Comparison of ENCODE assay signal across 1 cellular context in genomic region chr3:188026191-188026968, GRCh38.
TF ChIP-seq lines count a peak whose summit lies in the region.

No MANE protein-coding gene starts in this region.

TF ChIP-seq in HepG2, 621 proteins besides CTCF, POLR2A, EP300 and RAD21 (continued from another document and continues in another):
- TF ChIP-seq, protein P1, sequence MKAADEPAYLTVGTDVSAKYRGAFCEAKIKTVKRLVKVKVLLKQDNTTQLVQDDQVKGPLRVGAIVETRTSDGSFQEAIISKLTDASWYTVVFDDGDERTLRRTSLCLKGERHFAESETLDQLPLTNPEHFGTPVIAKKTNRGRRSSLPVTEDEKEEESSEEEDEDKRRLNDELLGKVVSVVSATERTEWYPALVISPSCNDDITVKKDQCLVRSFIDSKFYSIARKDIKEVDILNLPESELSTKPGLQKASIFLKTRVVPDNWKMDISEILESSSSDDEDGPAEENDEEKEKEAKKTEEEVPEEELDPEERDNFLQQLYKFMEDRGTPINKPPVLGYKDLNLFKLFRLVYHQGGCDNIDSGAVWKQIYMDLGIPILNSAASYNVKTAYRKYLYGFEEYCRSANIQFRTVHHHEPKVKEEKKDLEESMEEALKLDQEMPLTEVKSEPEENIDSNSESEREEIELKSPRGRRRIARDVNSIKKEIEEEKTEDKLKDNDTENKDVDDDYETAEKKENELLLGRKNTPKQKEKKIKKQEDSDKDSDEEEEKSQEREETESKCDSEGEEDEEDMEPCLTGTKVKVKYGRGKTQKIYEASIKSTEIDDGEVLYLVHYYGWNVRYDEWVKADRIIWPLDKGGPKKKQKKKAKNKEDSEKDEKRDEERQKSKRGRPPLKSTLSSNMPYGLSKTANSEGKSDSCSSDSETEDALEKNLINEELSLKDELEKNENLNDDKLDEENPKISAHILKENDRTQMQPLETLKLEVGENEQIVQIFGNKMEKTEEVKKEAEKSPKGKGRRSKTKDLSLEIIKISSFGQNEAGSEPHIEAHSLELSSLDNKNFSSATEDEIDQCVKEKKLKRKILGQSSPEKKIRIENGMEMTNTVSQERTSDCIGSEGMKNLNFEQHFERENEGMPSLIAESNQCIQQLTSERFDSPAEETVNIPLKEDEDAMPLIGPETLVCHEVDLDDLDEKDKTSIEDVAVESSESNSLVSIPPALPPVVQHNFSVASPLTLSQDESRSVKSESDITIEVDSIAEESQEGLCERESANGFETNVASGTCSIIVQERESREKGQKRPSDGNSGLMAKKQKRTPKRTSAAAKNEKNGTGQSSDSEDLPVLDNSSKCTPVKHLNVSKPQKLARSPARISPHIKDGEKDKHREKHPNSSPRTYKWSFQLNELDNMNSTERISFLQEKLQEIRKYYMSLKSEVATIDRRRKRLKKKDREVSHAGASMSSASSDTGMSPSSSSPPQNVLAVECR (CRISPR knock-in tag; IDR thresholded peaks at IDR 0.05; ENCODE audit: borderline replicate concordance), result peak; percentile 34; the same call in 1 of the 2 replicates
- TF ChIP-seq ZNF431 (CRISPR knock-in tag; IDR thresholded peaks at IDR 0.05; ENCODE audit: borderline replicate concordance, low read depth), result no peak
- TF ChIP-seq ZNF136 (CRISPR knock-in tag; IDR thresholded peaks at IDR 0.05; ENCODE audit: low read depth), result no peak; the same call in 1 of the 2 replicates
- TF ChIP-seq SKI (IDR thresholded peaks at IDR 0.05; ENCODE audit: partially characterized antibody), result peak; percentile 73
- no peak for TF ChIP-seq ZNF33B (CRISPR knock-in tag; IDR thresholded peaks at IDR 0.05)
- peak; percentile 93 for TF ChIP-seq NCOR1 (IDR thresholded peaks at IDR 0.05; ENCODE audit: borderline replicate concordance, low read length)
- TF ChIP-seq, protein P2, sequence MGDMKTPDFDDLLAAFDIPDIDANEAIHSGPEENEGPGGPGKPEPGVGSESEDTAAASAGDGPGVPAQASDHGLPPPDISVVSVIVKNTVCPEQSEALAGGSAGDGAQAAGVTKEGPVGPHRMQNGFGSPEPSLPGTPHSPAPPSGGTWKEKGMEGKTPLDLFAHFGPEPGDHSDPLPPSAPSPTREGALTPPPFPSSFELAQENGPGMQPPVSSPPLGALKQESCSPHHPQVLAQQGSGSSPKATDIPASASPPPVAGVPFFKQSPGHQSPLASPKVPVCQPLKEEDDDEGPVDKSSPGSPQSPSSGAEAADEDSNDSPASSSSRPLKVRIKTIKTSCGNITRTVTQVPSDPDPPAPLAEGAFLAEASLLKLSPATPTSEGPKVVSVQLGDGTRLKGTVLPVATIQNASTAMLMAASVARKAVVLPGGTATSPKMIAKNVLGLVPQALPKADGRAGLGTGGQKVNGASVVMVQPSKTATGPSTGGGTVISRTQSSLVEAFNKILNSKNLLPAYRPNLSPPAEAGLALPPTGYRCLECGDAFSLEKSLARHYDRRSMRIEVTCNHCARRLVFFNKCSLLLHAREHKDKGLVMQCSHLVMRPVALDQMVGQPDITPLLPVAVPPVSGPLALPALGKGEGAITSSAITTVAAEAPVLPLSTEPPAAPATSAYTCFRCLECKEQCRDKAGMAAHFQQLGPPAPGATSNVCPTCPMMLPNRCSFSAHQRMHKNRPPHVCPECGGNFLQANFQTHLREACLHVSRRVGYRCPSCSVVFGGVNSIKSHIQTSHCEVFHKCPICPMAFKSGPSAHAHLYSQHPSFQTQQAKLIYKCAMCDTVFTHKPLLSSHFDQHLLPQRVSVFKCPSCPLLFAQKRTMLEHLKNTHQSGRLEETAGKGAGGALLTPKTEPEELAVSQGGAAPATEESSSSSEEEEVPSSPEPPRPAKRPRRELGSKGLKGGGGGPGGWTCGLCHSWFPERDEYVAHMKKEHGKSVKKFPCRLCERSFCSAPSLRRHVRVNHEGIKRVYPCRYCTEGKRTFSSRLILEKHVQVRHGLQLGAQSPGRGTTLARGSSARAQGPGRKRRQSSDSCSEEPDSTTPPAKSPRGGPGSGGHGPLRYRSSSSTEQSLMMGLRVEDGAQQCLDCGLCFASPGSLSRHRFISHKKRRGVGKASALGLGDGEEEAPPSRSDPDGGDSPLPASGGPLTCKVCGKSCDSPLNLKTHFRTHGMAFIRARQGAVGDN (CRISPR knock-in tag; IDR thresholded peaks at IDR 0.05), result peak; percentile 17; the same call in 1 of the 2 replicates
- TF ChIP-seq ZFP36L2 (CRISPR knock-in tag; IDR thresholded peaks at IDR 0.05), result no peak
- TF ChIP-seq ELF3 (CRISPR knock-in tag; IDR thresholded peaks at IDR 0.05), result no peak; the same call in 1 of the 2 replicates
- no peak for TF ChIP-seq AKAP8 (CRISPR knock-in tag; IDR thresholded peaks at IDR 0.05)
- TF ChIP-seq ZNF234 (CRISPR knock-in tag; conservative IDR thresholded peaks at IDR 0.05), result no peak
- TF ChIP-seq XRCC5 (optimal IDR thresholded peaks at IDR 0.05; ENCODE audit: low read length), result no peak
- peak; percentile 42; the same call in 1 of the 2 replicates for TF ChIP-seq ARNTL (CRISPR knock-in tag; IDR thresholded peaks at IDR 0.05)
- TF ChIP-seq, protein P3, sequence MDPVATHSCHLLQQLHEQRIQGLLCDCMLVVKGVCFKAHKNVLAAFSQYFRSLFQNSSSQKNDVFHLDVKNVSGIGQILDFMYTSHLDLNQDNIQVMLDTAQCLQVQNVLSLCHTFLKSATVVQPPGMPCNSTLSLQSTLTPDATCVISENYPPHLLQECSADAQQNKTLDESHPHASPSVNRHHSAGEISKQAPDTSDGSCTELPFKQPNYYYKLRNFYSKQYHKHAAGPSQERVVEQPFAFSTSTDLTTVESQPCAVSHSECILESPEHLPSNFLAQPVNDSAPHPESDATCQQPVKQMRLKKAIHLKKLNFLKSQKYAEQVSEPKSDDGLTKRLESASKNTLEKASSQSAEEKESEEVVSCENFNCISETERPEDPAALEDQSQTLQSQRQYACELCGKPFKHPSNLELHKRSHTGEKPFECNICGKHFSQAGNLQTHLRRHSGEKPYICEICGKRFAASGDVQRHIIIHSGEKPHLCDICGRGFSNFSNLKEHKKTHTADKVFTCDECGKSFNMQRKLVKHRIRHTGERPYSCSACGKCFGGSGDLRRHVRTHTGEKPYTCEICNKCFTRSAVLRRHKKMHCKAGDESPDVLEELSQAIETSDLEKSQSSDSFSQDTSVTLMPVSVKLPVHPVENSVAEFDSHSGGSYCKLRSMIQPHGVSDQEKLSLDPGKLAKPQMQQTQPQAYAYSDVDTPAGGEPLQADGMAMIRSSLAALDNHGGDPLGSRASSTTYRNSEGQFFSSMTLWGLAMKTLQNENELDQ (CRISPR knock-in tag; IDR thresholded peaks at IDR 0.05; ENCODE audit: borderline replicate concordance), result no peak
- TF ChIP-seq ZNF44 (CRISPR knock-in tag; IDR thresholded peaks at IDR 0.05), result peak; percentile 2; the same call in 1 of the 2 replicates
- 0 out of 2 replicates have a peak, but pooled peaks have one; percentile 38 for TF ChIP-seq ZNF430 (CRISPR knock-in tag; IDR thresholded peaks at IDR 0.05)
- peak; percentile 68; the same call in 1 of the 2 replicates for TF ChIP-seq ZNF331 (CRISPR knock-in tag; IDR thresholded peaks at IDR 0.05)
- peak; percentile 17 for TF ChIP-seq MED8 (CRISPR knock-in tag; IDR thresholded peaks at IDR 0.05; ENCODE audit: insufficient replicate concordance)
- peak; percentile 87 for TF ChIP-seq MIXL1 (CRISPR knock-in tag; IDR thresholded peaks at IDR 0.05)
- no peak for TF ChIP-seq PLRG1 (conservative IDR thresholded peaks at IDR 0.05)
- no peak for TF ChIP-seq ZNF512B (CRISPR knock-in tag; IDR thresholded peaks at IDR 0.05; ENCODE audit: borderline replicate concordance)
- TF ChIP-seq ZNF569 (CRISPR knock-in tag; IDR thresholded peaks at IDR 0.05; ENCODE audit: borderline replicate concordance), result no peak
- no peak for TF ChIP-seq REXO4 (CRISPR knock-in tag; IDR thresholded peaks at IDR 0.05; ENCODE audit: borderline replicate concordance)
- peak; percentile 36; the same call in 1 of the 2 replicates for TF ChIP-seq DMAP1 (CRISPR knock-in tag; IDR thresholded peaks at IDR 0.05)
- no peak for TF ChIP-seq SNAPC2 (CRISPR knock-in tag; IDR thresholded peaks at IDR 0.05)
- TF ChIP-seq, protein P4, sequence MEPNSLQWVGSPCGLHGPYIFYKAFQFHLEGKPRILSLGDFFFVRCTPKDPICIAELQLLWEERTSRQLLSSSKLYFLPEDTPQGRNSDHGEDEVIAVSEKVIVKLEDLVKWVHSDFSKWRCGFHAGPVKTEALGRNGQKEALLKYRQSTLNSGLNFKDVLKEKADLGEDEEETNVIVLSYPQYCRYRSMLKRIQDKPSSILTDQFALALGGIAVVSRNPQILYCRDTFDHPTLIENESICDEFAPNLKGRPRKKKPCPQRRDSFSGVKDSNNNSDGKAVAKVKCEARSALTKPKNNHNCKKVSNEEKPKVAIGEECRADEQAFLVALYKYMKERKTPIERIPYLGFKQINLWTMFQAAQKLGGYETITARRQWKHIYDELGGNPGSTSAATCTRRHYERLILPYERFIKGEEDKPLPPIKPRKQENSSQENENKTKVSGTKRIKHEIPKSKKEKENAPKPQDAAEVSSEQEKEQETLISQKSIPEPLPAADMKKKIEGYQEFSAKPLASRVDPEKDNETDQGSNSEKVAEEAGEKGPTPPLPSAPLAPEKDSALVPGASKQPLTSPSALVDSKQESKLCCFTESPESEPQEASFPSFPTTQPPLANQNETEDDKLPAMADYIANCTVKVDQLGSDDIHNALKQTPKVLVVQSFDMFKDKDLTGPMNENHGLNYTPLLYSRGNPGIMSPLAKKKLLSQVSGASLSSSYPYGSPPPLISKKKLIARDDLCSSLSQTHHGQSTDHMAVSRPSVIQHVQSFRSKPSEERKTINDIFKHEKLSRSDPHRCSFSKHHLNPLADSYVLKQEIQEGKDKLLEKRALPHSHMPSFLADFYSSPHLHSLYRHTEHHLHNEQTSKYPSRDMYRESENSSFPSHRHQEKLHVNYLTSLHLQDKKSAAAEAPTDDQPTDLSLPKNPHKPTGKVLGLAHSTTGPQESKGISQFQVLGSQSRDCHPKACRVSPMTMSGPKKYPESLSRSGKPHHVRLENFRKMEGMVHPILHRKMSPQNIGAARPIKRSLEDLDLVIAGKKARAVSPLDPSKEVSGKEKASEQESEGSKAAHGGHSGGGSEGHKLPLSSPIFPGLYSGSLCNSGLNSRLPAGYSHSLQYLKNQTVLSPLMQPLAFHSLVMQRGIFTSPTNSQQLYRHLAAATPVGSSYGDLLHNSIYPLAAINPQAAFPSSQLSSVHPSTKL (CRISPR knock-in tag; IDR thresholded peaks at IDR 0.05), result peak; percentile 79
- TF ChIP-seq, protein P5, sequence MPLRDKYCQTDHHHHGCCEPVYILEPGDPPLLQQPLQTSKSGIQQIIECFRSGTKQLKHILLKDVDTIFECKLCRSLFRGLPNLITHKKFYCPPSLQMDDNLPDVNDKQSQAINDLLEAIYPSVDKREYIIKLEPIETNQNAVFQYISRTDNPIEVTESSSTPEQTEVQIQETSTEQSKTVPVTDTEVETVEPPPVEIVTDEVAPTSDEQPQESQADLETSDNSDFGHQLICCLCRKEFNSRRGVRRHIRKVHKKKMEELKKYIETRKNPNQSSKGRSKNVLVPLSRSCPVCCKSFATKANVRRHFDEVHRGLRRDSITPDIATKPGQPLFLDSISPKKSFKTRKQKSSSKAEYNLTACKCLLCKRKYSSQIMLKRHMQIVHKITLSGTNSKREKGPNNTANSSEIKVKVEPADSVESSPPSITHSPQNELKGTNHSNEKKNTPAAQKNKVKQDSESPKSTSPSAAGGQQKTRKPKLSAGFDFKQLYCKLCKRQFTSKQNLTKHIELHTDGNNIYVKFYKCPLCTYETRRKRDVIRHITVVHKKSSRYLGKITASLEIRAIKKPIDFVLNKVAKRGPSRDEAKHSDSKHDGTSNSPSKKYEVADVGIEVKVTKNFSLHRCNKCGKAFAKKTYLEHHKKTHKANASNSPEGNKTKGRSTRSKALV (CRISPR knock-in tag; IDR thresholded peaks at IDR 0.05), result 0 out of 2 replicates have a peak, but pooled peaks have one; percentile 34
- no peak for TF ChIP-seq ZNF629 (CRISPR knock-in tag; conservative IDR thresholded peaks at IDR 0.05)
- TF ChIP-seq ZSCAN21 (CRISPR knock-in tag; IDR thresholded peaks at IDR 0.05; ENCODE audit: borderline replicate concordance), result 0 out of 2 replicates have a peak, but pooled peaks have one; percentile 49
- no peak for TF ChIP-seq ZNF10 (CRISPR knock-in tag; IDR thresholded peaks at IDR 0.05; ENCODE audit: borderline replicate concordance, low read depth)
- TF ChIP-seq ZNF275 (CRISPR knock-in tag; IDR thresholded peaks at IDR 0.05; ENCODE audit: borderline replicate concordance), result no peak
- TF ChIP-seq DZIP1 (CRISPR knock-in tag; IDR thresholded peaks at IDR 0.05), result no peak
